16 cellular contexts compared by ENCODE assay signal in genomic region chr9:124411514-124412227, GRCh38. TPM values are rescaled to one million over a fixed set of nuclear protein-coding genes. Genes with fewer than 3 reads are reported as not detected.
DNase-seq lines count a peak whose midpoint lies in the region; ATAC-seq and TF ChIP-seq lines count a peak whose summit lies in the region.
"Had no signal": no experiment of that assay in that cellular context is flagged by ENCODE, and none has a peak within 500 bp of the region (broad histone marks: within the 10 kb centered on the region; RNA-seq: fewer than 3 reads in every experiment).

No MANE protein-coding gene starts in this region.

- H3K9me3 ChIP-seq in breast epithelium (no peaks in the 10 kb centered on the region), ascending aorta (no peaks in the 10 kb centered on the region)
- H3K9me3 ChIP-seq: right atrium auricular region, thyroid gland had no signal

- H3K4me3 ChIP-seq in breast epithelium, result no peak overlapping the region
- no peak overlapping the region for H3K4me3 ChIP-seq in ascending aorta
- H3K4me3 ChIP-seq: right atrium auricular region, thyroid gland had no signal

- H3K27me3 ChIP-seq in breast epithelium (no peaks in the 10 kb centered on the region), ascending aorta (no peaks in the 10 kb centered on the region)
- H3K27me3 ChIP-seq: right atrium auricular region, thyroid gland had no signal

- TF ChIP-seq CTCF in MCF 10A (IDR thresholded peaks at IDR 0.05; ENCODE audit: unreplicated experiment), result no peak
- TF ChIP-seq CTCF in breast epithelium (IDR thresholded peaks at IDR 0.05), result no peak
- TF ChIP-seq CTCF in ascending aorta (IDR thresholded peaks at IDR 0.05), result no peak

- peaks cover 21% of the 10 kb centered on the region for H3K4me1 Mint-ChIP-seq in MCF 10A (ENCODE audit: insufficient read depth, unreplicated experiment)

- H3K4me3 Mint-ChIP-seq in MCF 10A (ENCODE audit: unreplicated experiment), result peak overlapping the region; percentile 64
- H3K4me3 Mint-ChIP-seq: activated naive CD8-positive, alpha-beta T cell; effector memory CD8-positive, alpha-beta T cell had no signal

- BruUV-seq in MCF 10A (replicated peaks; lab: Mats Ljungman, UMichigan), result no TSS peak

- POLR2A ChIA-PET in MCF 10A (lab: Yijun Ruan, JAX), result interaction anchor here (0.8 to 2.7 kb wide), 4 partner anchors 9 to 19 kb away, joined by 3 to 11 read pairs (median 5); no protein-coding TSS in a partner anchor

- no peaks in the 10 kb centered on the region for H3K9me3 Mint-ChIP-seq in MCF 10A (ENCODE audit: unreplicated experiment)

- H3K4me1 ChIP-seq in breast epithelium, result peaks cover 0 to 7% of the 10 kb centered on the region in 2 donors
- peaks cover 4 to 10% of the 10 kb centered on the region in 2 donors for H3K4me1 ChIP-seq in ascending aorta

- H3K27me3 Mint-ChIP-seq in MCF 10A (ENCODE audit: insufficient read depth, unreplicated experiment), result no peaks in the 10 kb centered on the region
- H3K27me3 Mint-ChIP-seq: activated naive CD8-positive, alpha-beta T cell; effector memory CD8-positive, alpha-beta T cell had no signal

- H3K27ac ChIP-seq in breast epithelium (no peak overlapping the region), ascending aorta (no peak overlapping the region)
- H3K27ac ChIP-seq: right atrium auricular region, thyroid gland had no signal

- H3K36me3 ChIP-seq in breast epithelium, result peaks cover 12% of the 10 kb centered on the region
- peaks cover 47 to 64% of the 10 kb centered on the region in 2 donors for H3K36me3 ChIP-seq in ascending aorta

- DNase-seq in MCF 10A (ENCODE audit: unreplicated experiment) (peak; percentile 51), breast epithelium (ENCODE audit: low spot score in 2 of 2) (no peak), fibroblast of the conjunctiva (ENCODE audit: low read depth) (peak; percentile 63), ascending aorta (ENCODE audit: low spot score in 2 of 2) (no peak), D341Med (ENCODE audit: low spot score) (no peak)
- DNase-seq in stimulated activated CD8-positive, alpha-beta memory T cell treated with anti-CD3 and anti-CD28 coated beads, Interleukin-4, amount 100 ng/mL, for 48 hours, result no peak
- DNase-seq: effector memory CD8-positive, alpha-beta T cell; NCI-H2107; T-helper 9 cell; thyroid gland had no signal

- CTCF ChIA-PET in MCF 10A (lab: Yijun Ruan, JAX), result interaction anchor here (0.6 to 17.1 kb wide), 9 partner anchors 9 to 1107 kb away, joined by 3 to 247 read pairs (median 3); no protein-coding TSS in a partner anchor

- TF ChIP-seq POLR2A in breast epithelium (IDR thresholded peaks at IDR 0.05), result no peak

- peaks cover 66% of the 10 kb centered on the region for H3K36me3 Mint-ChIP-seq in MCF 10A (ENCODE audit: insufficient read depth, unreplicated experiment)

- ATAC-seq in SK-N-SH treated with all-trans-retinoic acid at 6 μM for 48 hours (peak; percentile 27; the same call in 2 of the 3 replicates), GM18519 (IDR thresholded peaks at IDR 0.05; ENCODE audit: low FRiP score, unreplicated experiment) (no peak)
- ATAC-seq: effector memory CD8-positive, alpha-beta T cell had no signal

- H3K27ac Mint-ChIP-seq in MCF 10A (ENCODE audit: low read depth, unreplicated experiment), result peak overlapping the region; percentile 20
- H3K27ac Mint-ChIP-seq: activated naive CD8-positive, alpha-beta T cell; effector memory CD8-positive, alpha-beta T cell; IgD-negative memory B cell had no signal

- intact Hi-C loops in MCF 10A (cut with micrococcal nuclease) (no loop called here), breast epithelium (cut with DNase I; ENCODE audit: low total_unique reads) (no loop called here), ascending aorta (cut with DNase I) (loop anchor here (10.0 kb wide), 3 partner anchors 127 to 533 kb away; partner anchors contain the start of gene GOLGA1)

TF ChIP-seq in SK-N-SH treated with all-trans-retinoic acid at 6 μM for 48 hours, 23 proteins besides CTCF, POLR2A, EP300 and RAD21 (continues in another document):
- no peak for TF ChIP-seq GLIS3 (CRISPR knock-in tag; IDR thresholded peaks at IDR 0.05)
- no peak for TF ChIP-seq SNAI2 (CRISPR knock-in tag; IDR thresholded peaks at IDR 0.05)
- TF ChIP-seq ZNF70 (CRISPR knock-in tag; IDR thresholded peaks at IDR 0.05), result no peak
- no peak for TF ChIP-seq ZNF565 (CRISPR knock-in tag; conservative IDR thresholded peaks at IDR 0.05; ENCODE audit: low read depth)
- TF ChIP-seq OSR1 (CRISPR knock-in tag; IDR thresholded peaks at IDR 0.05), result no peak
- TF ChIP-seq PATZ1 (CRISPR knock-in tag; IDR thresholded peaks at IDR 0.05; ENCODE audit: borderline replicate concordance), result no peak
- no peak for TF ChIP-seq ZNF8 (CRISPR knock-in tag; IDR thresholded peaks at IDR 0.05)
- TF ChIP-seq POU6F1 (CRISPR knock-in tag; IDR thresholded peaks at IDR 0.05; ENCODE audit: borderline replicate concordance, low read depth), result no peak
- TF ChIP-seq ZFP30 (CRISPR knock-in tag; IDR thresholded peaks at IDR 0.05), result no peak
- TF ChIP-seq CSDC2 (CRISPR knock-in tag; IDR thresholded peaks at IDR 0.05), result no peak
- TF ChIP-seq, protein P1, sequence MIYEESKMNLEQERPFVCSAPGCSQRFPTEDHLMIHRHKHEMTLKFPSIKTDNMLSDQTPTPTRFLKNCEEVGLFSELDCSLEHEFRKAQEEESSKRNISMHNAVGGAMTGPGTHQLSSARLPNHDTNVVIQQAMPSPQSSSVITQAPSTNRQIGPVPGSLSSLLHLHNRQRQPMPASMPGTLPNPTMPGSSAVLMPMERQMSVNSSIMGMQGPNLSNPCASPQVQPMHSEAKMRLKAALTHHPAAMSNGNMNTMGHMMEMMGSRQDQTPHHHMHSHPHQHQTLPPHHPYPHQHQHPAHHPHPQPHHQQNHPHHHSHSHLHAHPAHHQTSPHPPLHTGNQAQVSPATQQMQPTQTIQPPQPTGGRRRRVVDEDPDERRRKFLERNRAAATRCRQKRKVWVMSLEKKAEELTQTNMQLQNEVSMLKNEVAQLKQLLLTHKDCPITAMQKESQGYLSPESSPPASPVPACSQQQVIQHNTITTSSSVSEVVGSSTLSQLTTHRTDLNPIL (CRISPR knock-in tag; IDR thresholded peaks at IDR 0.05; ENCODE audit: low read depth), result no peak
- no peak for TF ChIP-seq ARNTL (CRISPR knock-in tag; IDR thresholded peaks at IDR 0.05; ENCODE audit: borderline replicate concordance, low read depth)
- TF ChIP-seq ZC3H10 (CRISPR knock-in tag; IDR thresholded peaks at IDR 0.05), result no peak
- TF ChIP-seq TCF4 (CRISPR knock-in tag; IDR thresholded peaks at IDR 0.05; ENCODE audit: borderline replicate concordance), result no peak
- TF ChIP-seq, protein P2, sequence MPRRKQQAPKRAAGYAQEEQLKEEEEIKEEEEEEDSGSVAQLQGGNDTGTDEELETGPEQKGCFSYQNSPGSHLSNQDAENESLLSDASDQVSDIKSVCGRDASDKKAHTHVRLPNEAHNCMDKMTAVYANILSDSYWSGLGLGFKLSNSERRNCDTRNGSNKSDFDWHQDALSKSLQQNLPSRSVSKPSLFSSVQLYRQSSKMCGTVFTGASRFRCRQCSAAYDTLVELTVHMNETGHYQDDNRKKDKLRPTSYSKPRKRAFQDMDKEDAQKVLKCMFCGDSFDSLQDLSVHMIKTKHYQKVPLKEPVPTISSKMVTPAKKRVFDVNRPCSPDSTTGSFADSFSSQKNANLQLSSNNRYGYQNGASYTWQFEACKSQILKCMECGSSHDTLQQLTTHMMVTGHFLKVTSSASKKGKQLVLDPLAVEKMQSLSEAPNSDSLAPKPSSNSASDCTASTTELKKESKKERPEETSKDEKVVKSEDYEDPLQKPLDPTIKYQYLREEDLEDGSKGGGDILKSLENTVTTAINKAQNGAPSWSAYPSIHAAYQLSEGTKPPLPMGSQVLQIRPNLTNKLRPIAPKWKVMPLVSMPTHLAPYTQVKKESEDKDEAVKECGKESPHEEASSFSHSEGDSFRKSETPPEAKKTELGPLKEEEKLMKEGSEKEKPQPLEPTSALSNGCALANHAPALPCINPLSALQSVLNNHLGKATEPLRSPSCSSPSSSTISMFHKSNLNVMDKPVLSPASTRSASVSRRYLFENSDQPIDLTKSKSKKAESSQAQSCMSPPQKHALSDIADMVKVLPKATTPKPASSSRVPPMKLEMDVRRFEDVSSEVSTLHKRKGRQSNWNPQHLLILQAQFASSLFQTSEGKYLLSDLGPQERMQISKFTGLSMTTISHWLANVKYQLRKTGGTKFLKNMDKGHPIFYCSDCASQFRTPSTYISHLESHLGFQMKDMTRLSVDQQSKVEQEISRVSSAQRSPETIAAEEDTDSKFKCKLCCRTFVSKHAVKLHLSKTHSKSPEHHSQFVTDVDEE (CRISPR knock-in tag; IDR thresholded peaks at IDR 0.05), result no peak
- TF ChIP-seq ISL1 (CRISPR knock-in tag; IDR thresholded peaks at IDR 0.05), result no peak

RNA-seq across cellular contexts. Expression of gene PSMB7, which starts 3.6 kb away (rescaled TPM):
- total RNA-seq in MCF 10A (2022), result 264 and 352 TPM in 2 replicates
- total RNA-seq in breast epithelium, result 100 to 1,000 TPM; 157 to 206 (median 162) TPM
- 21.1 TPM for total RNA-seq in ascending aorta

RNA-seq across cellular contexts. Expression of gene ADGRD2, which starts 38.6 kb away (rescaled TPM):
- not detected in 2 replicates for total RNA-seq in MCF 10A (2022)
- total RNA-seq in breast epithelium, result 1 to 10 TPM in 2 of 3 donors, not detected in 1; 2.6 to 2.9 TPM
- total RNA-seq in ascending aorta, result not detected
- total RNA-seq: mucosa of gallbladder, right atrium auricular region, thyroid gland had no signal

Comparison
In these comparisons a context has a peak if more than half of its experiments do, and no peak if none do; other contexts are left out.
1. DNase-seq: peak in MCF 10A (single experiment) and fibroblast of the conjunctiva (single experiment); none in breast epithelium (0 of 2), ascending aorta (0 of 2), stimulated activated CD8-positive, alpha-beta memory T cell treated with anti-CD3 and anti-CD28 coated beads, Interleukin-4, amount 100 ng/mL, for 48 hours (single experiment) and D341Med (single experiment).